ENCODE assay signal across 14 cellular contexts in genomic region chr10:118730699-118731456, GRCh38. TPM values are rescaled to one million over a fixed set of nuclear protein-coding genes. Genes with fewer than 3 reads are reported as not detected.
DNase-seq lines count a peak whose midpoint lies in the region; ATAC-seq, FAIRE-seq and TF ChIP-seq lines count a peak whose summit lies in the region.
"Had no signal": no experiment of that assay in that cellular context is flagged by ENCODE, and none has a peak within 500 bp of the region (broad histone marks: within the 10 kb centered on the region; RNA-seq: fewer than 3 reads in every experiment).

No MANE protein-coding gene starts in this region.

- intact Hi-C loops in activated T-helper 1 cell treated with anti-CD3 and anti-CD28 coated beads, Interleukin-12 subunit alpha, Interleukin-12 subunit beta, Interleukin-2, Interleukin-4 antibody, amounts not matched to agents 30 ng/mL and 10 ng/mL and 1 ng/mL, durations not matched to agents 14 hours and 24 hours and 36 hours (cut with micrococcal nuclease) = no loop called here

- no peaks in the 10 kb centered on the region for H3K9me3 Mint-ChIP-seq in activated T-helper 1 cell treated with anti-CD3 and anti-CD28 coated beads, Interleukin-12 subunit alpha, Interleukin-12 subunit beta, Interleukin-2, Interleukin-4 antibody, amounts not matched to agents 30 ng/mL and 10 ng/mL and 1 ng/mL, durations not matched to agents 14 hours and 24 hours and 36 hours
- H3K9me3 Mint-ChIP-seq: neural progenitor cell; T-helper 2 cell treated with Interferon-gamma antibody and Interleukin-4, amounts not matched to agents 5 μg/mL and 100 μg/mL, for 36 hours had no signal

- H3K27ac Mint-ChIP-seq in activated T-helper 1 cell treated with anti-CD3 and anti-CD28 coated beads, Interleukin-12 subunit alpha, Interleukin-12 subunit beta, Interleukin-2, Interleukin-4 antibody, amounts not matched to agents 30 ng/mL and 10 ng/mL and 1 ng/mL, durations not matched to agents 14 hours and 24 hours and 36 hours = peak overlapping the region; percentile 13
- H3K27ac Mint-ChIP-seq: neural progenitor cell; T-helper 2 cell treated with Interferon-gamma antibody and Interleukin-4, amounts not matched to agents 5 μg/mL and 100 μg/mL, for 36 hours had no signal

- no peaks in the 10 kb centered on the region for H3K27me3 Mint-ChIP-seq in activated T-helper 1 cell treated with anti-CD3 and anti-CD28 coated beads, Interleukin-12 subunit alpha, Interleukin-12 subunit beta, Interleukin-2, Interleukin-4 antibody, amounts not matched to agents 30 ng/mL and 10 ng/mL and 1 ng/mL, durations not matched to agents 14 hours and 24 hours and 36 hours (ENCODE audit: insufficient read depth)

- peaks cover 47% of the 10 kb centered on the region for H3K4me1 Mint-ChIP-seq in activated T-helper 1 cell treated with anti-CD3 and anti-CD28 coated beads, Interleukin-12 subunit alpha, Interleukin-12 subunit beta, Interleukin-2, Interleukin-4 antibody, amounts not matched to agents 30 ng/mL and 10 ng/mL and 1 ng/mL, durations not matched to agents 14 hours and 24 hours and 36 hours (ENCODE audit: low read depth)

- DNase-seq in GM12892 (ENCODE audit: insufficient read length) (no peak), kidney tubule cell (ENCODE audit: low spot score) (peak; percentile 65), NCI-H1930 (lab: John Stamatoyannopoulos, UW) (no peak)
- no peak for DNase-seq in activated T-helper 1 cell treated with anti-CD3 and anti-CD28 coated beads, Interleukin-12 subunit alpha, Interleukin-12 subunit beta, Interleukin-2, Interleukin-4 antibody, amounts not matched to agents 30 ng/mL and 10 ng/mL and 1 ng/mL, durations not matched to agents 14 hours and 24 hours and 36 hours (ENCODE audit: low spot score)
- DNase-seq in activated CD4-positive, alpha-beta T cell treated with anti-CD3 and anti-CD28 coated beads for 48 hours = no peak
- DNase-seq: anterior cingulate cortex; stimulated activated naive CD4-positive, alpha-beta T cell treated with Interleukin-2 at 50 U/mL for 16 hours had no signal

- H3K4me3 ChIP-seq in skin epidermis = no peak overlapping the region
- H3K4me3 ChIP-seq: neural progenitor cell had no signal

- peak; percentile 60 for FAIRE-seq in GM12892 (lab: Jason Lieb, UNC)
- FAIRE-seq: endometrium had no signal

- peaks cover 14% of the 10 kb centered on the region for H3K36me3 Mint-ChIP-seq in activated T-helper 1 cell treated with anti-CD3 and anti-CD28 coated beads, Interleukin-12 subunit alpha, Interleukin-12 subunit beta, Interleukin-2, Interleukin-4 antibody, amounts not matched to agents 30 ng/mL and 10 ng/mL and 1 ng/mL, durations not matched to agents 14 hours and 24 hours and 36 hours (ENCODE audit: low read depth)
- H3K36me3 Mint-ChIP-seq: neural progenitor cell had no signal

- no peak for ATAC-seq in HG03095 (IDR thresholded peaks at IDR 0.05; ENCODE audit: unreplicated experiment)
- no peak for ATAC-seq in GM21381 (IDR thresholded peaks at IDR 0.05; ENCODE audit: unreplicated experiment)
- ATAC-seq: HCT116 had no signal

- H3K4me3 Mint-ChIP-seq in activated T-helper 1 cell treated with anti-CD3 and anti-CD28 coated beads, Interleukin-12 subunit alpha, Interleukin-12 subunit beta, Interleukin-2, Interleukin-4 antibody, amounts not matched to agents 30 ng/mL and 10 ng/mL and 1 ng/mL, durations not matched to agents 14 hours and 24 hours and 36 hours = peak overlapping the region; percentile 8
- H3K4me3 Mint-ChIP-seq: neural progenitor cell; T-helper 2 cell treated with Interferon-gamma antibody and Interleukin-4, amounts not matched to agents 5 μg/mL and 100 μg/mL, for 36 hours had no signal

- peak overlapping the region in 14 of 21 experiments; percentile 1 to 70 (median 42) for H3K27ac ChIP-seq in skin epidermis
- H3K27ac ChIP-seq: neural progenitor cell had no signal

- TF ChIP-seq POLR2A in GM12892 (IDR thresholded peaks at IDR 0.05; ENCODE audit: low read depth, low read length) = no peak

RNA-seq across cellular contexts. Expression of gene CACUL1, which starts 23.9 kb away (rescaled TPM):
- polyA plus RNA-seq in GM12892 (2012; ENCODE audit: missing spikeins) = 11.5 TPM
- total RNA-seq in activated T-helper 1 cell treated with anti-CD3 and anti-CD28 coated beads, Interleukin-12 subunit alpha, Interleukin-12 subunit beta, Interleukin-2, Interleukin-4 antibody, amounts not matched to agents 30 ng/mL and 10 ng/mL and 1 ng/mL, durations not matched to agents 14 hours and 24 hours and 36 hours = 30.1 and 32.7 TPM in 2 replicates
